23 cellular contexts compared by ENCODE assay signal in the genomic region with DNA sequence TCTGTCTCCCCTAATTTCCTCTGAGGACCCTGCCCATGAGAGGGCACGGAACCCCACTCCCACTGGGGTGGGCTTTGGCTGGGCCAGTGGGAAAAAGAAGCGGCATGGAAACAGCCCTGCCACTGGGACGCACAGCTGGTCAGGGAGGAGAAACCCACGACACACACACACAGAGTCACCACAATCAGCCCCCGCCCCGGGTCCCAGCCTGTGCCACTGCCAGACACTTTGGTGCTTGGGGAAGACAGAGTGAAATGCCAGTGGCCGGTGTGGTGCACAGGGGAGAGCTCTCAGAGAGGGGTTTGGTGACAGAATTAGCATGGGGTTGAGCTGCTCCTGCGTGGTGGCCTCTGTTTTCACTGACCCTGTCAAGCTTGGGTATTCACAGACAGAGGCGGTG.
"Had no signal": no experiment of that assay in that cellular context is flagged by ENCODE, and none has a peak within 500 bp of the region (broad histone marks: within the 10 kb centered on the region; RNA-seq: fewer than 3 reads in every experiment).

No MANE protein-coding gene starts in this region.

- H3K4me3 ChIP-seq: colonic mucosa, esophagus squamous epithelium, gastroesophageal sphincter, heart right ventricle, left lung, lower lobe of right lung, mucosa of descending colon had no signal

- H3K4me1 ChIP-seq: colonic mucosa, foreskin keratinocyte, gastroesophageal sphincter, left lung, lower lobe of right lung had no signal

- H3K27ac ChIP-seq: colonic mucosa, epithelial cell of prostate, esophagus squamous epithelium, foreskin keratinocyte, gastroesophageal sphincter, heart right ventricle, left lung, lower lobe of right lung had no signal

- ATAC-seq: effector memory CD8-positive, alpha-beta T cell; esophagus mucosa; foreskin keratinocyte; gastroesophageal sphincter; heart right ventricle; left cardiac atrium; left ventricle myocardium superior; mucosa of descending colon had no signal

- FAIRE-seq: endometrium, frontal cortex, islet of Langerhans had no signal

- H3K36me3 ChIP-seq: colonic mucosa, esophagus squamous epithelium had no signal

- H3K27me3 ChIP-seq: colonic mucosa, esophagus squamous epithelium, foreskin keratinocyte, gastroesophageal sphincter, heart right ventricle, left lung had no signal

- H3K9me3 ChIP-seq: colonic mucosa, esophagus squamous epithelium, gastroesophageal sphincter, heart right ventricle, left lung, lower lobe of right lung, mucosa of descending colon had no signal

- DNase-seq: cerebellar nuclear complex; colonic mucosa; cortex of kidney; effector CD8-positive, alpha-beta T cell; effector memory CD8-positive, alpha-beta T cell; endodermal cell; erythroblast; esophagus squamous epithelium; foreskin keratinocyte; heart right ventricle; hippocampal formation; left cardiac atrium; left ventricle myocardium superior; lower lobe of right lung; mesenchymal stem cell; mucosa of descending colon had no signal
